ENCODE assay signal across 8 cellular contexts in genomic region chr13:97975851-97976550, GRCh38. TPM values are rescaled to one million over a fixed set of nuclear protein-coding genes. Genes with fewer than 3 reads are reported as not detected.
A peak's percentile ranks its signal among the peaks of the same experiment; 100 is the strongest.
DNase-seq lines count a peak whose midpoint lies in the region; ATAC-seq and TF ChIP-seq lines count a peak whose summit lies in the region.

No MANE protein-coding gene starts in this region.

- H3K9me3 ChIP-seq in thymus (ENCODE audit: control insufficient read depth): no peaks in the 10 kb centered on the region

- H3K9me3 Mint-ChIP-seq in activated naive CD8-positive, alpha-beta T cell treated with anti-CD3 and anti-CD28 coated beads for 36 hours: no peaks in the 10 kb centered on the region
- H3K9me3 Mint-ChIP-seq in osteocyte (ENCODE audit: unreplicated experiment): no peaks in the 10 kb centered on the region

- DNase-seq in GM12865 (ENCODE audit: low read depth) (peak; percentile 93), NCI-H1092 (lab: John Stamatoyannopoulos, UW) (peak; percentile 95), SKM-1 (lab: John Stamatoyannopoulos, UW; ENCODE audit: unreplicated experiment) (peak; percentile 79), Right ventricle myocardium inferior (ENCODE audit: missing footprints) (peak; percentile 96), osteocyte (ENCODE audit: extremely low spot score, unreplicated experiment) (peak; percentile 95)
- peak; percentile 95 for DNase-seq in activated naive CD8-positive, alpha-beta T cell treated with anti-CD3 and anti-CD28 coated beads for 36 hours

- peak overlapping the region; percentile 94 for H3K4me3 Mint-ChIP-seq in activated naive CD8-positive, alpha-beta T cell treated with anti-CD3 and anti-CD28 coated beads for 36 hours
- peak overlapping the region; percentile 86 for H3K4me3 Mint-ChIP-seq in osteocyte (ENCODE audit: unreplicated experiment)

- intact Hi-C loops in Right ventricle myocardium inferior (cut with DNase I): loop anchor here (2.0 kb wide), 1 partner anchor 121 kb away; no protein-coding TSS in a partner anchor

- 1% methylated on average over 72 of the region's 72 CpGs for WGBS in thymus

- H3K36me3 Mint-ChIP-seq in activated naive CD8-positive, alpha-beta T cell treated with anti-CD3 and anti-CD28 coated beads for 36 hours: peaks cover 12% of the 10 kb centered on the region
- no peaks in the 10 kb centered on the region for H3K36me3 Mint-ChIP-seq in osteocyte (ENCODE audit: unreplicated experiment)

- TF ChIP-seq CTCF in GM12865 (IDR thresholded peaks at IDR 0.05; ENCODE audit: insufficient read depth, low read depth, low read length, missing control alignments) (no peak), osteocyte (IDR thresholded peaks at IDR 0.05) (no peak)

- H3K4me1 Mint-ChIP-seq in activated naive CD8-positive, alpha-beta T cell treated with anti-CD3 and anti-CD28 coated beads for 36 hours: peaks cover 21% of the 10 kb centered on the region
- peaks cover 36% of the 10 kb centered on the region for H3K4me1 Mint-ChIP-seq in osteocyte (ENCODE audit: unreplicated experiment)

- H3K27ac ChIP-seq in thymus (ENCODE audit: low read depth): peak overlapping the region; percentile 95

- peak overlapping the region; percentile 99 for H3K27ac Mint-ChIP-seq in activated naive CD8-positive, alpha-beta T cell treated with anti-CD3 and anti-CD28 coated beads for 36 hours
- peak overlapping the region; percentile 96 for H3K27ac Mint-ChIP-seq in osteocyte (ENCODE audit: unreplicated experiment)

- peak; percentile 92 for ATAC-seq in HG02610 (IDR thresholded peaks at IDR 0.05; ENCODE audit: unreplicated experiment)
- peak; percentile 100 for ATAC-seq in Right ventricle myocardium inferior

- H3K27me3 Mint-ChIP-seq in activated naive CD8-positive, alpha-beta T cell treated with anti-CD3 and anti-CD28 coated beads for 36 hours: peaks cover 4% of the 10 kb centered on the region
- H3K27me3 Mint-ChIP-seq in osteocyte (ENCODE audit: unreplicated experiment): no peaks in the 10 kb centered on the region

- no peaks in the 10 kb centered on the region for H3K36me3 ChIP-seq in thymus (ENCODE audit: control insufficient read depth, insufficient read depth)

- H3K4me1 ChIP-seq in thymus (ENCODE audit: control insufficient read depth, insufficient read depth, low read length): peaks cover 13% of the 10 kb centered on the region

- no peaks in the 10 kb centered on the region for H3K27me3 ChIP-seq in thymus (ENCODE audit: control insufficient read depth, insufficient read depth)

- H3K4me3 ChIP-seq in GM12865 (ENCODE audit: low read depth, low read length): peak overlapping the region; percentile 78
- peak overlapping the region; percentile 75 for H3K4me3 ChIP-seq in thymus (ENCODE audit: low read length)

RNA-seq across cellular contexts. Expression of gene IPO5, which starts 22.5 kb away (rescaled TPM):
- total RNA-seq in activated naive CD8-positive, alpha-beta T cell treated with anti-CD3 and anti-CD28 coated beads for 36 hours: 100 to 1,000 TPM; 270 to 277 TPM
- total RNA-seq in Right ventricle myocardium inferior: 94.0 TPM
- 143 and 145 TPM in 2 replicates for total RNA-seq in osteocyte
- polyA plus RNA-seq in thymus: 35.0 TPM

Comparison
In these comparisons a context has a peak if more than half of its experiments do, and no peak if none do; other contexts are left out.
1. Peak in every context shown above with its lines: DNase-seq, ATAC-seq, H3K4me3 ChIP-seq and H3K27ac ChIP-seq.